ENCODE assay signal across 8 cellular contexts in genomic region chr14:103628221-103628683, GRCh38. TPM values are rescaled to one million over a fixed set of nuclear protein-coding genes. Genes with fewer than 3 reads are reported as not detected.
A peak's percentile ranks its signal among the peaks of the same experiment; 100 is the strongest.
DNase-seq lines count a peak whose midpoint lies in the region; ATAC-seq and TF ChIP-seq lines count a peak whose summit lies in the region.

No MANE protein-coding gene starts in this region.

- H3K9me3 ChIP-seq in BE2C (no peaks in the 10 kb centered on the region), SK-N-SH (no peaks in the 10 kb centered on the region), liver (ENCODE audit: control insufficient read depth in 4 of 4, low read length in 3 of 4) (no peaks in the 10 kb centered on the region)

- no peak for TF ChIP-seq EP300 in SK-N-SH (IDR thresholded peaks at IDR 0.05; ENCODE audit: borderline replicate concordance in 1 of 2, low read depth in 1 of 2, low read length in 1 of 2)

- H3K9ac ChIP-seq in SK-N-SH = peak overlapping the region; percentile 88
- peak overlapping the region; percentile 72 to 87 for H3K9ac ChIP-seq in liver (ENCODE audit: low read depth in 1 of 2, low read length in 2 of 2)

- POLR2A ChIA-PET in SK-N-SH (lab: Yijun Ruan, JAX) = interaction anchor here (1.0 to 1.8 kb wide), 3 partner anchors 34 to 75 kb away, joined by 3 to 5 read pairs (median 3); no protein-coding TSS in a partner anchor

- peak overlapping the region; percentile 89 for H2AFZ ChIP-seq in SK-N-SH (ENCODE audit: low read depth)

- TF ChIP-seq RAD21 in SK-N-SH (IDR thresholded peaks at IDR 0.05; ENCODE audit: low read length) (no peak), liver (IDR thresholded peaks at IDR 0.05) (no peak)

- CTCF ChIA-PET in SK-N-SH (lab: Yijun Ruan, JAX) = interaction anchor here (3.1 kb wide), 1 partner anchor 20 kb away, joined by 11 read pairs; no protein-coding TSS in a partner anchor

- intact Hi-C loops in dorsolateral prefrontal cortex (cut with DNase I) = loop anchor here (5.0 kb wide), 2 partner anchors 51 to 66 kb away; partner anchors contain the start of genes BAG5 (in 1 of the 2) and COA8 (in 1 of the 2)

- no peak for TF ChIP-seq CTCF in BE2C (IDR thresholded peaks at IDR 0.05; ENCODE audit: low read depth, low read length)
- no peak for TF ChIP-seq CTCF in SK-N-SH (IDR thresholded peaks at IDR 0.05)
- TF ChIP-seq CTCF in dorsolateral prefrontal cortex (IDR thresholded peaks at IDR 0.05 in 54 of 56, conservative IDR thresholded peaks at IDR 0.05 in 2 of 56; ENCODE audit: low read depth in 1 of 56, partially characterized antibody in 56 of 56) = no peak
- no peak for TF ChIP-seq CTCF in liver (IDR thresholded peaks at IDR 0.05; ENCODE audit: low read depth, low read length, missing input control)

- peak; percentile 66 for DNase-seq in BE2C
- DNase-seq in SK-N-SH = peak; percentile 72
- peak in 8 of 10 donors; percentile 25 to 67 (median 52) for DNase-seq in dorsolateral prefrontal cortex
- DNase-seq in stimulated activated naive CD8-positive, alpha-beta T cell treated with anti-CD3 and anti-CD28 coated beads, Interleukin-15, Interleukin-2, amounts not matched to agents 100 U/mL and 50 U/mL, for 24 hours = peak; percentile 59

- peaks cover 20% of the 10 kb centered on the region for H3F3A ChIP-seq in SK-N-SH (replicated peaks; ENCODE audit: insufficient read depth)

- peaks cover 47% of the 10 kb centered on the region for H3K79me2 ChIP-seq in SK-N-SH (ENCODE audit: insufficient read depth)

- H3K4me3 ChIP-seq in BE2C (ENCODE audit: low read depth, low read length) (peak overlapping the region; percentile 92), SK-N-SH (ENCODE audit: low read depth in 2 of 2, low read length in 1 of 2) (peak overlapping the region; percentile 72 to 76), dorsolateral prefrontal cortex (peak overlapping the region; percentile 72 to 99 (median 93)), liver (ENCODE audit: low read depth in 1 of 3, low read length in 3 of 3) (peak overlapping the region; percentile 85 to 93 (median 90))

- peak overlapping the region; percentile 80 for H3K4me2 ChIP-seq in SK-N-SH

- H4K20me1 ChIP-seq in SK-N-SH (ENCODE audit: insufficient read depth) = peaks cover 35% of the 10 kb centered on the region

- ATAC-seq in GM21515 (IDR thresholded peaks at IDR 0.05; ENCODE audit: unreplicated experiment) (peak; percentile 13), GM21367 (IDR thresholded peaks at IDR 0.05; ENCODE audit: unreplicated experiment) (no peak), HG02588 (IDR thresholded peaks at IDR 0.05; ENCODE audit: unreplicated experiment) (no peak)
- no peak for ATAC-seq in stimulated activated naive CD8-positive, alpha-beta T cell treated with anti-CD3 and anti-CD28 coated beads, Interleukin-15, Interleukin-2, amounts not matched to agents 100 U/mL and 50 U/mL, for 24 hours

- peak overlapping the region; percentile 87 to 93 for H3K27ac ChIP-seq in SK-N-SH (ENCODE audit: low read depth in 2 of 2, low read length in 1 of 2)
- peak overlapping the region; percentile 89 to 99 (median 97) for H3K27ac ChIP-seq in dorsolateral prefrontal cortex
- peak overlapping the region; percentile 97 for H3K27ac ChIP-seq in liver (ENCODE audit: low read depth in 1 of 2, low read length in 2 of 2)

- WGBS in SK-N-SH (ENCODE audit: low lambda C conversion rate) = 15% methylated on average over 7 of the region's 31 CpGs
- WGBS in liver = 6% methylated on average over 31 of the region's 31 CpGs

- H3K27me3 ChIP-seq in BE2C = no peaks in the 10 kb centered on the region
- H3K27me3 ChIP-seq in SK-N-SH (ENCODE audit: insufficient read depth) = no peaks in the 10 kb centered on the region
- no peaks in the 10 kb centered on the region for H3K27me3 ChIP-seq in dorsolateral prefrontal cortex
- no peaks in the 10 kb centered on the region for H3K27me3 ChIP-seq in liver (ENCODE audit: control insufficient read depth in 4 of 4, insufficient read depth in 4 of 4, low read length in 3 of 4)

- H3K9me2 ChIP-seq in SK-N-SH = no peaks in the 10 kb centered on the region

- H3K4me1 ChIP-seq in BE2C = peaks cover 11% of the 10 kb centered on the region
- peaks cover 13 to 21% of the 10 kb centered on the region in 2 experiments for H3K4me1 ChIP-seq in SK-N-SH (ENCODE audit: control insufficient read depth in 1 of 2, insufficient read depth in 2 of 2, low read depth in 1 of 2, low read length in 1 of 2)
- H3K4me1 ChIP-seq in liver (ENCODE audit: control insufficient read depth in 4 of 4, insufficient read depth in 4 of 4, low read length in 3 of 4) = peaks cover 4 to 21% (median 18%) of the 10 kb centered on the region in 4 donors

- H3K36me3 ChIP-seq in BE2C (peaks cover 3% of the 10 kb centered on the region), SK-N-SH (replicated peaks in 1 of 2; ENCODE audit: control insufficient read depth in 1 of 2, insufficient read depth in 2 of 2, low read length in 1 of 2) (peaks cover 0 to 8% of the 10 kb centered on the region in 2 experiments), liver (ENCODE audit: control insufficient read depth in 4 of 4, insufficient read depth in 3 of 4, low read depth in 1 of 4, low read length in 3 of 4) (no peaks in the 10 kb centered on the region)

TF ChIP-seq in SK-N-SH, 30 proteins besides CTCF, POLR2A, EP300 and RAD21 (continues in another document):
- TF ChIP-seq PBX3 (IDR thresholded peaks at IDR 0.05) = no peak
- TF ChIP-seq TCF12 (IDR thresholded peaks at IDR 0.05) = no peak
- TF ChIP-seq USF1 (IDR thresholded peaks at IDR 0.05; ENCODE audit: borderline replicate concordance, low read depth) = no peak
- no peak for TF ChIP-seq TEAD4 (IDR thresholded peaks at IDR 0.05; ENCODE audit: borderline replicate concordance, insufficient read depth)

TF ChIP-seq in liver, 16 proteins besides CTCF, POLR2A, EP300 and RAD21 (continues in another document):
- TF ChIP-seq HNF4G (IDR thresholded peaks at IDR 0.05) (no peak), RXRA (IDR thresholded peaks at IDR 0.05) (peak; percentile 23 to 38), JUND (IDR thresholded peaks at IDR 0.05) (no peak), NR2F2 (IDR thresholded peaks at IDR 0.05) (peak; percentile 68), REST (IDR thresholded peaks at IDR 0.05) (peak; percentile 26), YY1 (IDR thresholded peaks at IDR 0.05) (peak; percentile 59), FOXA2 (IDR thresholded peaks at IDR 0.05) (no peak), HNF4A (conservative IDR thresholded peaks at IDR 0.05) (no peak), EGR1 (IDR thresholded peaks at IDR 0.05; ENCODE audit: low read depth in 2 of 2) (no peak), SP1 (IDR thresholded peaks at IDR 0.05) (peak; percentile 30), ATF3 (IDR thresholded peaks at IDR 0.05) (no peak), ZBTB33 (IDR thresholded peaks at IDR 0.05) (no peak), GABPA (IDR thresholded peaks at IDR 0.05 in 1 of 2, conservative IDR thresholded peaks at IDR 0.05 in 1 of 2) (no peak), FOXA1 (IDR thresholded peaks at IDR 0.05) (no peak)

RNA-seq across cellular contexts. Expression of gene KLC1, which starts 0.8 kb away (rescaled TPM):
- polyA plus RNA-seq in BE2C (2012; ENCODE audit: insufficient read depth, insufficient read length, low read depth) = 184 TPM
- 211 and 308 TPM in 2 replicates for polyA plus RNA-seq in SK-N-SH (2012; rRNA removed)
- 210 and 230 TPM in 2 replicates for polyA plus RNA-seq in SK-N-SH (2012; cell fraction: cytosol; rRNA removed)
- polyA plus RNA-seq in SK-N-SH (2012; cell fraction: nucleus; rRNA removed) = 366 and 455 TPM in 2 replicates
- 100 to 1,000 TPM; 362 to 692 (median 542) TPM for total RNA-seq in dorsolateral prefrontal cortex
- total RNA-seq in liver = 100 to 1,000 TPM in 1 of 2 donors, 10 to 100 TPM in 1; 61.6 to 131 TPM
- polyA plus RNA-seq in liver = 10 to 100 TPM; 22.9 to 30.4 TPM
